ENCODE assay signal across 8 cellular contexts in genomic region chr16:30949655-30950515, GRCh38. TPM values are rescaled to one million over a fixed set of nuclear protein-coding genes. Genes with fewer than 3 reads are reported as not detected.
DNase-seq lines count a peak whose midpoint lies in the region; ATAC-seq and TF ChIP-seq lines count a peak whose summit lies in the region.

No MANE protein-coding gene starts in this region.

- H3K27ac Mint-ChIP-seq in activated T-helper 2 cell treated with anti-CD3 and anti-CD28 coated beads, Interferon-gamma antibody, Interleukin-2, Interleukin-4, amounts not matched to agents 10 μg/mL and 5 μg/mL and 100 μg/mL, durations not matched to agents 14 hours and 24 hours and 36 hours, result peak overlapping the region; percentile 80
- peak overlapping the region; percentile 73 for H3K27ac Mint-ChIP-seq in glutamatergic neuron (ENCODE audit: unreplicated experiment)
- peak overlapping the region; percentile 82 for H3K27ac Mint-ChIP-seq in osteocyte (ENCODE audit: unreplicated experiment)

- DNase-seq in GM12865 (ENCODE audit: low read depth), result peak; percentile 86
- peak; percentile 62 for DNase-seq in NCI-H510A (lab: John Stamatoyannopoulos, UW)
- peak; percentile 59 for DNase-seq in activated T-helper 2 cell treated with anti-CD3 and anti-CD28 coated beads, Interferon-gamma antibody, Interleukin-2, Interleukin-4, amounts not matched to agents 10 μg/mL and 5 μg/mL and 100 μg/mL, durations not matched to agents 14 hours and 24 hours and 36 hours (ENCODE audit: low spot score)
- peak; percentile 54 for DNase-seq in glutamatergic neuron
- DNase-seq in osteocyte (ENCODE audit: extremely low spot score, unreplicated experiment), result no peak

- no peaks in the 10 kb centered on the region for H3K9me3 Mint-ChIP-seq in activated T-helper 2 cell treated with anti-CD3 and anti-CD28 coated beads, Interferon-gamma antibody, Interleukin-2, Interleukin-4, amounts not matched to agents 10 μg/mL and 5 μg/mL and 100 μg/mL, durations not matched to agents 14 hours and 24 hours and 36 hours
- H3K9me3 Mint-ChIP-seq in glutamatergic neuron (ENCODE audit: unreplicated experiment) (peaks cover 11% of the 10 kb centered on the region), osteocyte (ENCODE audit: unreplicated experiment) (no peaks in the 10 kb centered on the region)

- H3K27ac ChIP-seq in 22Rv1, result peak overlapping the region; percentile 73

- ATAC-seq in HG02642 (IDR thresholded peaks at IDR 0.05; ENCODE audit: poor library complexity, unreplicated experiment) (peak; percentile 44), GM18519 (IDR thresholded peaks at IDR 0.05; ENCODE audit: low FRiP score, unreplicated experiment) (no peak)

- H3K36me3 Mint-ChIP-seq in activated T-helper 2 cell treated with anti-CD3 and anti-CD28 coated beads, Interferon-gamma antibody, Interleukin-2, Interleukin-4, amounts not matched to agents 10 μg/mL and 5 μg/mL and 100 μg/mL, durations not matched to agents 14 hours and 24 hours and 36 hours (ENCODE audit: low read depth), result peaks cover 14% of the 10 kb centered on the region
- H3K36me3 Mint-ChIP-seq in glutamatergic neuron (ENCODE audit: unreplicated experiment) (no peaks in the 10 kb centered on the region), osteocyte (ENCODE audit: unreplicated experiment) (peaks cover 6% of the 10 kb centered on the region)

- peaks cover 12% of the 10 kb centered on the region for H3K4me1 Mint-ChIP-seq in activated T-helper 2 cell treated with anti-CD3 and anti-CD28 coated beads, Interferon-gamma antibody, Interleukin-2, Interleukin-4, amounts not matched to agents 10 μg/mL and 5 μg/mL and 100 μg/mL, durations not matched to agents 14 hours and 24 hours and 36 hours (ENCODE audit: low read depth)
- peaks cover 6% of the 10 kb centered on the region for H3K4me1 Mint-ChIP-seq in glutamatergic neuron (ENCODE audit: low read depth, unreplicated experiment)
- peaks cover 38% of the 10 kb centered on the region for H3K4me1 Mint-ChIP-seq in osteocyte (ENCODE audit: unreplicated experiment)

- no peaks in the 10 kb centered on the region for H3K27me3 Mint-ChIP-seq in activated T-helper 2 cell treated with anti-CD3 and anti-CD28 coated beads, Interferon-gamma antibody, Interleukin-2, Interleukin-4, amounts not matched to agents 10 μg/mL and 5 μg/mL and 100 μg/mL, durations not matched to agents 14 hours and 24 hours and 36 hours (ENCODE audit: low read depth)
- H3K27me3 Mint-ChIP-seq in glutamatergic neuron (ENCODE audit: unreplicated experiment) (peaks cover 10% of the 10 kb centered on the region), osteocyte (ENCODE audit: unreplicated experiment) (no peaks in the 10 kb centered on the region)

- intact Hi-C loops in activated T-helper 2 cell treated with anti-CD3 and anti-CD28 coated beads, Interferon-gamma antibody, Interleukin-2, Interleukin-4, amounts not matched to agents 10 μg/mL and 5 μg/mL and 100 μg/mL, durations not matched to agents 14 hours and 24 hours and 36 hours (cut with micrococcal nuclease), result loop anchor here (10.0 kb wide), 1 partner anchor 235 kb away; the partner anchor contains the start of gene FUS

- peak overlapping the region; percentile 71 for H3K4me3 ChIP-seq in GM12865 (ENCODE audit: low read depth, low read length)

- TF ChIP-seq CTCF in 22Rv1 (IDR thresholded peaks at IDR 0.05) (no peak), GM12865 (IDR thresholded peaks at IDR 0.05; ENCODE audit: insufficient read depth, low read depth, low read length, missing control alignments) (no peak), glutamatergic neuron (IDR thresholded peaks at IDR 0.05; ENCODE audit: partially characterized antibody, unreplicated experiment) (no peak), osteocyte (IDR thresholded peaks at IDR 0.05) (no peak)

- H3K4me3 Mint-ChIP-seq in activated T-helper 2 cell treated with anti-CD3 and anti-CD28 coated beads, Interferon-gamma antibody, Interleukin-2, Interleukin-4, amounts not matched to agents 10 μg/mL and 5 μg/mL and 100 μg/mL, durations not matched to agents 14 hours and 24 hours and 36 hours (ENCODE audit: low read depth), result peak overlapping the region; percentile 87
- H3K4me3 Mint-ChIP-seq in glutamatergic neuron (ENCODE audit: unreplicated experiment), result peak overlapping the region; percentile 85
- H3K4me3 Mint-ChIP-seq in osteocyte (ENCODE audit: unreplicated experiment), result peak overlapping the region; percentile 86

RNA-seq across cellular contexts. Expression of gene ORAI3, which starts 1.0 kb away (rescaled TPM):
- 14.2 and 17.4 TPM in 2 replicates for total RNA-seq in activated T-helper 2 cell treated with anti-CD3 and anti-CD28 coated beads, Interferon-gamma antibody, Interleukin-2, Interleukin-4, amounts not matched to agents 10 μg/mL and 5 μg/mL and 100 μg/mL, durations not matched to agents 14 hours and 24 hours and 36 hours
- total RNA-seq in glutamatergic neuron (ENCODE audit: unreplicated experiment) (5.1 TPM), osteocyte (25.2 and 30.0 TPM in 2 replicates)

RNA-seq across cellular contexts. Expression of gene SETD1A, which starts 7.7 kb away (rescaled TPM):
- total RNA-seq in activated T-helper 2 cell treated with anti-CD3 and anti-CD28 coated beads, Interferon-gamma antibody, Interleukin-2, Interleukin-4, amounts not matched to agents 10 μg/mL and 5 μg/mL and 100 μg/mL, durations not matched to agents 14 hours and 24 hours and 36 hours, result 28.9 TPM in 2 replicates
- total RNA-seq in glutamatergic neuron (ENCODE audit: unreplicated experiment) (24.3 TPM), osteocyte (20.1 and 22.6 TPM in 2 replicates)

RNA-seq across cellular contexts. Expression of gene FBXL19, which starts 26.5 kb away (rescaled TPM):
- total RNA-seq in activated T-helper 2 cell treated with anti-CD3 and anti-CD28 coated beads, Interferon-gamma antibody, Interleukin-2, Interleukin-4, amounts not matched to agents 10 μg/mL and 5 μg/mL and 100 μg/mL, durations not matched to agents 14 hours and 24 hours and 36 hours, result 34.4 and 34.6 TPM in 2 replicates
- total RNA-seq in glutamatergic neuron (ENCODE audit: unreplicated experiment), result 76.8 TPM
- total RNA-seq in osteocyte, result 23.1 and 24.3 TPM in 2 replicates

RNA-seq across cellular contexts. Expression of gene HSD3B7, which starts 35.1 kb away (rescaled TPM):
- 2.9 and 3.3 TPM in 2 replicates for total RNA-seq in activated T-helper 2 cell treated with anti-CD3 and anti-CD28 coated beads, Interferon-gamma antibody, Interleukin-2, Interleukin-4, amounts not matched to agents 10 μg/mL and 5 μg/mL and 100 μg/mL, durations not matched to agents 14 hours and 24 hours and 36 hours
- total RNA-seq in glutamatergic neuron (ENCODE audit: unreplicated experiment), result 2.0 TPM
- total RNA-seq in osteocyte, result 7.5 and 7.6 TPM in 2 replicates

RNA-seq across cellular contexts. Expression of gene CTF1, which starts 53.5 kb away (rescaled TPM):
- 0.21 and 0.30 TPM in 2 replicates for total RNA-seq in activated T-helper 2 cell treated with anti-CD3 and anti-CD28 coated beads, Interferon-gamma antibody, Interleukin-2, Interleukin-4, amounts not matched to agents 10 μg/mL and 5 μg/mL and 100 μg/mL, durations not matched to agents 14 hours and 24 hours and 36 hours
- total RNA-seq in glutamatergic neuron (ENCODE audit: unreplicated experiment), result 1.7 TPM
- total RNA-seq in osteocyte, result 5.1 and 6.0 TPM in 2 replicates
